ENCODE assay signal across 12 cellular contexts in the genomic region with DNA sequence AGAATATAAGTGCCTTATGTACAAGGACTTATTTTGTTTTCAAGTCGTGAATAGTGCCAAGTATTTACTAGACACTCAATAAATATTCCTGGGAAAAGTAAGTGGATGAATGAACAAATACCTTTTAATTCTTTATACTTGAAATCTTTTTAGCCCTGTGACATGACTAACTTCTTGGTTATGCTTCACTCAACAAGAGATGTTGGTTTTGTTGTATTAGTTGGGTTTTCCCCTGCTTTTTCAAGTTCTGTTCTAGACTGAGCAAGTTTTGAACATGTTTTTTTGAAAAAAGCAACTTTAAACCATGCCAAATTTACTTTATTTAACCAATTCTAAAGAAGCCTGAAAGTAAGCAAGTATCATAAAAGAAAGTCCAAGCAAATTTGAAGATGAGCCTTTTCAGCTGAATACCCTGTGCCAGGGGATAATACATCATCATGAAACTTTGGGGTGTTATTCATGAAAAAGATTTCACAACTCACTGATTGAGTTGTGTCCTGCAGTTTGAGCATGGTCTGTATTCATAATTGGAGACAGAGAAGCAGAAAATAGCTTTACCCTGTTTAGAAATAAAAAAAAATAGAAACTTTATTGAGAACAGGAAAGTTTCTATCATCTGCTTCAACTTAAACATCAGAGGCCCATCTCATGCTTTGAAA. TPM values are rescaled to one million over a fixed set of nuclear protein-coding genes. Genes with fewer than 3 reads are reported as not detected.
DNase-seq lines count a peak whose midpoint lies in the region; ATAC-seq, FAIRE-seq and TF ChIP-seq lines count a peak whose summit lies in the region.
"Had no signal": no experiment of that assay in that cellular context is flagged by ENCODE, and none has a peak within 500 bp of the region (broad histone marks: within the 10 kb centered on the region; RNA-seq: fewer than 3 reads in every experiment).

No MANE protein-coding gene starts in this region.

- H2BK15ac ChIP-seq in mesenchymal stem cell (ENCODE audit: low read depth, poor library complexity, severe bottlenecking): no peak overlapping the region

- H3K27me3 ChIP-seq in mesenchymal stem cell (ENCODE audit: control insufficient read depth in 1 of 2, insufficient read depth in 1 of 2, low read length in 2 of 2): no peaks in the 10 kb centered on the region
- H3K27me3 ChIP-seq in stomach: no peaks in the 10 kb centered on the region

- no peaks in the 10 kb centered on the region for H3K9me3 ChIP-seq in mesenchymal stem cell (ENCODE audit: control insufficient read depth, low read length)
- no peaks in the 10 kb centered on the region for H3K9me3 ChIP-seq in stomach
- H3K9me3 ChIP-seq in kidney (ENCODE audit: control insufficient read depth in 1 of 2, low read length in 2 of 2): no peaks in the 10 kb centered on the region

- H3K79me1 ChIP-seq in mesenchymal stem cell (replicated peaks; ENCODE audit: low read length, poor library complexity, severe bottlenecking): peaks cover 25% of the 10 kb centered on the region

- H2BK5ac ChIP-seq in mesenchymal stem cell (ENCODE audit: low read depth, low read length, poor library complexity, severe bottlenecking): no peak overlapping the region

- H2AK5ac ChIP-seq in mesenchymal stem cell (ENCODE audit: low read length, severe bottlenecking): no peak overlapping the region

- H2BK12ac ChIP-seq in mesenchymal stem cell (ENCODE audit: low read length in 2 of 2): no peak overlapping the region

- no peak overlapping the region for H4K8ac ChIP-seq in mesenchymal stem cell (ENCODE audit: low read length)

- H2BK120ac ChIP-seq in mesenchymal stem cell (ENCODE audit: low read depth, low read length): no peak overlapping the region

- no peak overlapping the region for H3K4me2 ChIP-seq in mesenchymal stem cell (ENCODE audit: low read length, poor library complexity, severe bottlenecking)

- no peak for FAIRE-seq in kidney (lab: Jason Lieb, UNC)

- TF ChIP-seq POLR2A in stomach (IDR thresholded peaks at IDR 0.05): no peak

- H3K9ac ChIP-seq in mesenchymal stem cell (ENCODE audit: low read length) (peak overlapping the region; percentile 11), kidney (ENCODE audit: low read length in 2 of 2) (no peak overlapping the region)

- no peak overlapping the region for H3K18ac ChIP-seq in mesenchymal stem cell (ENCODE audit: low read depth in 1 of 2, low read length in 2 of 2)

- no peak overlapping the region for H3K14ac ChIP-seq in mesenchymal stem cell (ENCODE audit: low read length in 2 of 2)

- H3K4ac ChIP-seq in mesenchymal stem cell (ENCODE audit: low read depth in 1 of 2, low read length in 2 of 2): no peak overlapping the region

- TF ChIP-seq EP300 in stomach (IDR thresholded peaks at IDR 0.05): no peak

- H4K91ac ChIP-seq in mesenchymal stem cell (ENCODE audit: low read length): no peak overlapping the region

- H3K27ac ChIP-seq in mesenchymal stem cell (ENCODE audit: low read length, poor library complexity, severe bottlenecking) (peak overlapping the region; percentile 13), stomach (no peak overlapping the region), kidney (ENCODE audit: low read depth in 2 of 2, low read length in 2 of 2) (no peak overlapping the region)

- no peak for DNase-seq in mesenchymal stem cell
- DNase-seq in cerebellum (ENCODE audit: low spot score): no peak
- DNase-seq in stomach: no peak
- no peak for DNase-seq in left ventricle myocardium superior
- DNase-seq in kidney: no peak
- DNase-seq: DND-41; effector memory CD4-positive, alpha-beta T cell; left colon; NCI-H2171 had no signal

- H3K23ac ChIP-seq in mesenchymal stem cell (ENCODE audit: low read length in 2 of 2): no peak overlapping the region

- TF ChIP-seq CTCF in stomach (IDR thresholded peaks at IDR 0.05) (no peak), kidney (IDR thresholded peaks at IDR 0.05; ENCODE audit: borderline replicate concordance, extremely low read depth, insufficient read depth) (no peak)

- ATAC-seq in GM18870 (IDR thresholded peaks at IDR 0.05; ENCODE audit: unreplicated experiment) (peak; percentile 85), GM21786 (IDR thresholded peaks at IDR 0.05; ENCODE audit: unreplicated experiment) (peak; percentile 85), HG03432 (IDR thresholded peaks at IDR 0.05; ENCODE audit: unreplicated experiment) (peak; percentile 86), left ventricle myocardium superior (no peak)
- ATAC-seq: left colon had no signal

- intact Hi-C loops in stomach (cut with DNase I; ENCODE audit: low total_unique reads): no loop called here
- intact Hi-C loops in left ventricle myocardium superior (cut with micrococcal nuclease): no loop called here
- intact Hi-C loops in kidney (cut with DNase I): no loop called here

- no CpG with 5 or more reads among the region's 1 CpG for WGBS in mesenchymal stem cell
- 73 to 89% (median 86%) methylated on average over 1 of the region's 1 CpG for WGBS in stomach, 5 donors

- H3K36me3 ChIP-seq in mesenchymal stem cell (ENCODE audit: control insufficient read depth in 1 of 2, insufficient read depth in 2 of 2, low read depth in 1 of 2, low read length in 2 of 2) (peaks cover 3 to 22% of the 10 kb centered on the region in 2 experiments), stomach (no peaks in the 10 kb centered on the region), kidney (ENCODE audit: control insufficient read depth in 1 of 2, insufficient read depth in 2 of 2, low read length in 2 of 2) (peaks cover 0 to 2% of the 10 kb centered on the region in 2 donors)

- H2AFZ ChIP-seq in mesenchymal stem cell (ENCODE audit: low read depth, low read length): no peak overlapping the region

- peaks cover 2% of the 10 kb centered on the region for H3K4me1 ChIP-seq in mesenchymal stem cell (ENCODE audit: control insufficient read depth, insufficient read depth, low read depth, low read length)
- H3K4me1 ChIP-seq in stomach: no peaks in the 10 kb centered on the region
- H3K4me1 ChIP-seq in kidney (ENCODE audit: control insufficient read depth in 1 of 2, insufficient read depth in 1 of 2, low read depth in 1 of 2, low read length in 2 of 2): peaks cover 3 to 4% of the 10 kb centered on the region in 2 donors

- H3K4me3 ChIP-seq in mesenchymal stem cell (ENCODE audit: insufficient read depth in 1 of 2, low read depth in 1 of 2, low read length in 2 of 2) (no peak overlapping the region), stomach (no peak overlapping the region), kidney (ENCODE audit: low read length in 2 of 2) (no peak overlapping the region)

RNA-seq across cellular contexts. Expression of gene LMO7, which starts 11.1 kb away (rescaled TPM):
- 135 TPM for polyA plus RNA-seq in mesenchymal stem cell (2013, experiment 1 of 2)
- polyA plus RNA-seq in mesenchymal stem cell (2013, experiment 2 of 2): 129 TPM
- total RNA-seq in cerebellum (28.9 TPM), stomach (100 to 1,000 TPM in 3 of 5 donors, 10 to 100 TPM in 2; 65.9 to 214 (median 143) TPM), left ventricle myocardium superior (480 TPM), kidney (138 TPM)
- polyA plus RNA-seq in stomach (10 to 100 TPM; 17.1 to 42.8 (median 23.3) TPM), kidney (ENCODE audit: insufficient read depth, low read depth, low replicate concordance) (44.0 TPM)
